ENCODE assay signal across 18 cellular contexts in genomic region chr12:91989143-91989542, GRCh38.
"Had no signal": no experiment of that assay in that cellular context is flagged by ENCODE, and none has a peak within 500 bp of the region (broad histone marks: within the 10 kb centered on the region; RNA-seq: fewer than 3 reads in every experiment).

No MANE protein-coding gene starts in this region.

- ATAC-seq: foreskin keratinocyte; naive thymus-derived CD8-positive, alpha-beta T cell; stimulated activated effector memory CD8-positive, alpha-beta T cell treated with anti-CD3 and anti-CD28 coated beads, Interleukin-12 subunit alpha, Interleukin-12 subunit beta, amount 100 ng/mL, for 72 hours; stimulated activated naive CD8-positive, alpha-beta T cell treated with anti-CD3 and anti-CD28 coated beads, Interleukin-15, Interleukin-2, amounts not matched to agents 100 U/mL and 50 U/mL, for 24 hours; upper lobe of right lung had no signal

- H3K27ac Mint-ChIP-seq: dendritic cell treated with granulocyte-macrophage colony-stimulating factor and Interleukin-4, amounts not matched to agents 40 ng/mL and 50 ng/mL, for 4 days; stimulated activated effector memory CD8-positive, alpha-beta T cell treated with anti-CD3 and anti-CD28 coated beads, Interleukin-12 subunit alpha, Interleukin-12 subunit beta, amount 100 ng/mL, for 72 hours had no signal

- H3K27me3 Mint-ChIP-seq: dendritic cell treated with granulocyte-macrophage colony-stimulating factor and Interleukin-4, amounts not matched to agents 40 ng/mL and 50 ng/mL, for 4 days; naive thymus-derived CD8-positive, alpha-beta T cell had no signal

- H3K4me3 ChIP-seq: right atrium auricular region, smooth muscle cell, suprapubic skin, tibial nerve, upper lobe of right lung, vagina had no signal

- H3K27me3 ChIP-seq: foreskin keratinocyte, neutrophil, right atrium auricular region, suprapubic skin, tibial nerve, upper lobe of right lung, vagina had no signal

- H3K27ac ChIP-seq: foreskin keratinocyte, neutrophil, right atrium auricular region, suprapubic skin, tibial nerve, upper lobe of right lung, vagina had no signal

- H3K4me2 ChIP-seq: smooth muscle cell had no signal

- H3K36me3 ChIP-seq: neutrophil, right atrium auricular region, suprapubic skin, tibial nerve, upper lobe of right lung, vagina had no signal

- H3K9me3 Mint-ChIP-seq: dendritic cell treated with granulocyte-macrophage colony-stimulating factor and Interleukin-4, amounts not matched to agents 40 ng/mL and 50 ng/mL, for 4 days; stimulated activated effector memory CD8-positive, alpha-beta T cell treated with anti-CD3 and anti-CD28 coated beads, Interleukin-12 subunit alpha, Interleukin-12 subunit beta, amount 100 ng/mL, for 72 hours had no signal

- H3K9me3 ChIP-seq: neutrophil, right atrium auricular region, suprapubic skin, tibial nerve, upper lobe of right lung, vagina had no signal

- FAIRE-seq: colon had no signal

- DNase-seq: foreskin keratinocyte; hippocampal formation; mammary epithelial cell; naive thymus-derived CD8-positive, alpha-beta T cell; posterior cingulate gyrus; stimulated activated CD4-positive, alpha-beta T cell treated with anti-CD3 and anti-CD28 coated beads, Interleukin-4, amount 100 ng/mL, for 1 hour; stimulated activated CD8-positive, alpha-beta memory T cell treated with anti-CD3 and anti-CD28 coated beads, Interleukin-4, amount 100 ng/mL, for 48 hours; stimulated activated naive CD8-positive, alpha-beta T cell treated with anti-CD3 and anti-CD28 coated beads, Interleukin-15, Interleukin-2, amounts not matched to agents 100 U/mL and 50 U/mL, for 24 hours; upper lobe of right lung had no signal

- H3K36me3 Mint-ChIP-seq: stimulated activated effector memory CD8-positive, alpha-beta T cell treated with anti-CD3 and anti-CD28 coated beads, Interleukin-12 subunit alpha, Interleukin-12 subunit beta, amount 100 ng/mL, for 72 hours had no signal

- H3K4me1 ChIP-seq: foreskin keratinocyte, vagina had no signal

- H3K4me3 Mint-ChIP-seq: dendritic cell treated with granulocyte-macrophage colony-stimulating factor and Interleukin-4, amounts not matched to agents 40 ng/mL and 50 ng/mL, for 4 days; stimulated activated effector memory CD8-positive, alpha-beta T cell treated with anti-CD3 and anti-CD28 coated beads, Interleukin-12 subunit alpha, Interleukin-12 subunit beta, amount 100 ng/mL, for 72 hours had no signal
